ENCODE assay signal across 1 cellular context in the genomic region with DNA sequence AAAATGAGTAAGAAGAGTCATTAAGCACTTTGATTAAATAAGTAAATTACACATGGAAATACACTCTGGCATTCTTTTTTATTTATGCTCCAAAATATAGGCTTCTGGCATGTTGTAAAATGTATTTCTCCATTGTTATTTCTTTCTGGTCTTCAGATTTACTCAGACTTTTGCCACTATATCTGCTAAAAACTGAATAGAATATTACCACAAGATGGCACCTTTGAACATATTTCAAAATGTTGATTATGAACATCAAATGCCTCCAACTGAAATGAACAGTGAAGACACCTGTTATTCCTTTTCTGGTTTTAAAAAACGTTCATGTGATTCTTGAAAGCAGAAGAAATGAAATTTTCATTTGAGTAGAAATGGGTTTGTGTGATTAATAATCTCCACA.
TF ChIP-seq lines count a peak whose summit lies in the region.

No MANE protein-coding gene starts in this region.

TF ChIP-seq in endothelial cell of umbilical vein, 7 proteins besides CTCF, POLR2A, EP300 and RAD21 (continued from another document):
- TF ChIP-seq, protein P1, sequence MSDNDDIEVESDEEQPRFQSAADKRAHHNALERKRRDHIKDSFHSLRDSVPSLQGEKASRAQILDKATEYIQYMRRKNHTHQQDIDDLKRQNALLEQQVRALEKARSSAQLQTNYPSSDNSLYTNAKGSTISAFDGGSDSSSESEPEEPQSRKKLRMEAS (IDR thresholded peaks at IDR 0.05; ENCODE audit: insufficient read depth, insufficient read length), result no peak
- TF ChIP-seq MYC (IDR thresholded peaks at IDR 0.05; ENCODE audit: low read depth, low read length), result no peak
- TF ChIP-seq EZH2 (IDR thresholded peaks at IDR 0.05; ENCODE audit: borderline replicate concordance, low read depth, low read length, severe bottlenecking), result no peak
